20 cellular contexts compared by ENCODE assay signal in the genomic region with DNA sequence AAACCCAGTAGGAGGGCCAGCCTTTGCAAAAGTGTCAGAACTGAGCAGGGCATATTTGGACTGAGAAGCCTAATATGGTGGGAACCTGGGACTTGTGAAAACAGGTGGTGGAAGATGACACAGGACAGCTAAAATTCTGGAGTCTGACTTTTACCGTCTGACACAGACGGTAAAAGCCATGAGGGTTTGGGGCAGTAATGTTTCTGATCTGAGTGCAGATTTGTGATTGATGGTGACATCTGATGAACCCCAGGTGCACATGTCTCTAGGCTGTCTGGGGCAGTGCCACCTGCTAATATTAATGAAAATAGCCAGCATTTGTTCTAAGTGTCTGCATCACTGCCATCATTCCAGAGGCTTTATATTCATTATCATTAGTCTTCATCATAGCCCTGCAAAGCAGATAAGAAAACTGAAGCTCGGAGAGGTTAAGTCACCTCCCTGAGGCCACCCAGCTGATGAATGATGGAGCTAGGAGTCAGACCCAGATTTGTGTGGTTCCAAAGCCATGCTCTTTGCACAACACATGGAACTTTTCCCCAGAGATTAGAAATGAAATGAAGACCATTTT.
"Had no signal": no experiment of that assay in that cellular context is flagged by ENCODE, and none has a peak within 500 bp of the region (broad histone marks: within the 10 kb centered on the region; RNA-seq: fewer than 3 reads in every experiment).

No MANE protein-coding gene starts in this region.

- H3K36me3 ChIP-seq: lower lobe of right lung, sigmoid colon, transverse colon had no signal

- H3K36me3 Mint-ChIP-seq: immature natural killer cell; memory B cell; naive thymus-derived CD4-positive, alpha-beta T cell; stimulated activated naive B cell treated with anti-CD40 and anti-IgM and Interleukin-4, amounts not matched to agents 10 μg/mL and 1 μg/mL and 100 μg/mL, for 72 hours had no signal

- H3K4me3 ChIP-seq: dorsolateral prefrontal cortex, lower lobe of right lung, mucosa of descending colon, psoas muscle, sigmoid colon, skin epidermis, transverse colon had no signal

- H3K27ac ChIP-seq: lower lobe of right lung, psoas muscle, sigmoid colon, transverse colon had no signal

- H3K9me3 Mint-ChIP-seq: immature natural killer cell; memory B cell; nephron progenitor cell; stimulated activated naive CD8-positive, alpha-beta T cell treated with anti-CD3 and anti-CD28 coated beads, Interleukin-15, Interleukin-2, amounts not matched to agents 100 ng/mL and 50 ng/mL, for 24 hours had no signal

- H3K4me1 Mint-ChIP-seq: immature natural killer cell; memory B cell; naive thymus-derived CD4-positive, alpha-beta T cell; nephron progenitor cell; stimulated activated naive B cell treated with anti-CD40 and anti-IgM and Interleukin-4, amounts not matched to agents 10 μg/mL and 1 μg/mL and 100 μg/mL, for 72 hours had no signal

- H3K4me1 ChIP-seq: lower lobe of right lung, psoas muscle, transverse colon had no signal

- DNase-seq: effector CD4-positive, alpha-beta T cell; hypothalamus; immature natural killer cell; left ventricle myocardium superior; lower lobe of right lung; mucosa of descending colon; naive thymus-derived CD4-positive, alpha-beta T cell; nephron progenitor cell; nucleus accumbens; psoas muscle; right cardiac atrium; sigmoid colon; stimulated activated CD4-positive, alpha-beta T cell treated with anti-CD3 and anti-CD28 coated beads, Interleukin-15, amount 100 ng/mL, for 24 hours; stimulated activated CD4-positive, alpha-beta T cell treated with anti-CD3 and anti-CD28 coated beads, Interleukin-2, amount 100 ng/mL, for 48 hours; stimulated activated naive B cell treated with anti-CD40 and anti-IgM and Interleukin-4, amounts not matched to agents 10 μg/mL and 1 μg/mL and 100 μg/mL, for 72 hours; transverse colon had no signal

- H3K9me3 ChIP-seq: lower lobe of right lung, mucosa of descending colon, psoas muscle, sigmoid colon, transverse colon had no signal

- H3K4me3 Mint-ChIP-seq: immature natural killer cell; memory B cell; naive thymus-derived CD4-positive, alpha-beta T cell; nephron progenitor cell; stimulated activated naive B cell treated with anti-CD40 and anti-IgM and Interleukin-4, amounts not matched to agents 10 μg/mL and 1 μg/mL and 100 μg/mL, for 72 hours; stimulated activated naive CD8-positive, alpha-beta T cell treated with anti-CD3 and anti-CD28 coated beads, Interleukin-15, Interleukin-2, amounts not matched to agents 100 ng/mL and 50 ng/mL, for 24 hours had no signal

- H3K27ac Mint-ChIP-seq: immature natural killer cell; memory B cell; naive thymus-derived CD4-positive, alpha-beta T cell; nephron progenitor cell; stimulated activated naive B cell treated with anti-CD40 and anti-IgM and Interleukin-4, amounts not matched to agents 10 μg/mL and 1 μg/mL and 100 μg/mL, for 72 hours; stimulated activated naive CD8-positive, alpha-beta T cell treated with anti-CD3 and anti-CD28 coated beads, Interleukin-15, Interleukin-2, amounts not matched to agents 100 ng/mL and 50 ng/mL, for 24 hours had no signal

- H3K27me3 ChIP-seq: sigmoid colon, transverse colon had no signal
